ENCODE assay signal across 8 cellular contexts in the genomic region with DNA sequence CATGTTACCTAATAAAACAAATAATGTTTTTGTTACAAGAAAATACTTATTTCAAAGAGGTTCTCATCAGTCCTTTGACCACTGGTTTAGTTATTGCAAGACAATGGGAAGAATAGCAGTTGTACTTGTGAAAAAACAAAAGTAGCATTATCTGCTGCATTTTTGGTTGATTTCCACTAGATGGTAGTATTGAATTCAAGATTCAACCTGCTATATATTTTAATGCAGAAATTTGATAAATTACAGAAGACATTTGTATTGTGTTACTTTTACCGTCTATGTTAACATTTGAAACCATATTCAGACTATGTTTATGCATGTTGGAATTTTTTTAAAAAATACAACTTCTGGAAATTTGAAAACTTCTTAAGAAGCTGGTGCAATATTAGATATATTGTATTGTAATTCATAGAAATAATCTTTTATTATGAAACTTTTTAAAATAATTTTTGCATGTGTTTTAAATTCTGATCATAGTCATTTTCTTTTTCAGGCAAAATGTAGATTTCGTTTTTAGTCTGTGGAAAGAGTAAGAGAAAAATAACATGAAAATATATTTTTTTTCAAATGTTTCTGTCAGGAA. TPM values are rescaled to one million over a fixed set of nuclear protein-coding genes. Genes with fewer than 3 reads are reported as not detected.
DNase-seq lines count a peak whose midpoint lies in the region; ATAC-seq and TF ChIP-seq lines count a peak whose summit lies in the region.

No MANE protein-coding gene starts in this region.

- intact Hi-C loops in prostate gland (cut with DNase I): loop anchor here (5.0 to 10.0 kb wide), 3 partner anchors 416 to 959 kb away; a partner anchor contains a TSS

- H4K20me1 ChIP-seq in DND-41 (ENCODE audit: insufficient read depth, low read length): no peaks in the 10 kb centered on the region

- POLR2A ChIA-PET in activated CD4-positive, alpha-beta T cell treated with anti-CD3 and anti-CD28 coated beads, Interleukin-2, amount 10 ng/mL, durations not matched to agents 7 days and 5 days (lab: Charles Lee): no interaction called here

- no peaks in the 10 kb centered on the region for H3K27me3 Mint-ChIP-seq in activated naive CD8-positive, alpha-beta T cell treated with anti-CD3 and anti-CD28 coated beads for 36 hours
- peaks cover 8% of the 10 kb centered on the region for H3K27me3 Mint-ChIP-seq in activated CD4-positive, alpha-beta T cell treated with anti-CD3 and anti-CD28 coated beads, Interleukin-2, amount 10 ng/mL, durations not matched to agents 7 days and 5 days

- H3K27ac Mint-ChIP-seq in activated naive CD8-positive, alpha-beta T cell treated with anti-CD3 and anti-CD28 coated beads for 36 hours: no peak overlapping the region
- H3K27ac Mint-ChIP-seq in activated CD4-positive, alpha-beta T cell treated with anti-CD3 and anti-CD28 coated beads, Interleukin-2, amount 10 ng/mL, durations not matched to agents 7 days and 5 days: no peak overlapping the region

- no peaks in the 10 kb centered on the region for H3K9me3 ChIP-seq in DND-41 (ENCODE audit: insufficient read depth, low read length, severe bottlenecking)
- H3K9me3 ChIP-seq in prostate gland: no peaks in the 10 kb centered on the region

- H3K27ac ChIP-seq in DND-41 (ENCODE audit: low read length): no peak overlapping the region
- no peak overlapping the region for H3K27ac ChIP-seq in prostate gland

- no peak overlapping the region for H3K4me3 Mint-ChIP-seq in activated naive CD8-positive, alpha-beta T cell treated with anti-CD3 and anti-CD28 coated beads for 36 hours
- no peak overlapping the region for H3K4me3 Mint-ChIP-seq in activated CD4-positive, alpha-beta T cell treated with anti-CD3 and anti-CD28 coated beads, Interleukin-2, amount 10 ng/mL, durations not matched to agents 7 days and 5 days

- no peak overlapping the region for H3K9ac ChIP-seq in DND-41 (ENCODE audit: low read depth, low read length)

- H3K79me2 ChIP-seq in DND-41 (ENCODE audit: insufficient read depth, low read length): no peaks in the 10 kb centered on the region

- TF ChIP-seq CTCF in DND-41 (IDR thresholded peaks at IDR 0.05; ENCODE audit: borderline replicate concordance, extremely low read depth, low read length, poor library complexity, severe bottlenecking): peak; percentile 74
- peak in 1 of 4 experiments; percentile 50 for TF ChIP-seq CTCF in prostate gland (IDR thresholded peaks at IDR 0.05)

- H2AFZ ChIP-seq in DND-41 (ENCODE audit: low read depth, low read length): no peak overlapping the region

- no peak for DNase-seq in DND-41
- peak; percentile 2 for DNase-seq in HuH-7 (ENCODE audit: low spot score)
- DNase-seq in astrocyte of the hippocampus (ENCODE audit: low read depth, low spot score): peak; percentile 24
- peak; percentile 35 for DNase-seq in midbrain (lab: John Stamatoyannopoulos, UW)
- no peak for DNase-seq in activated naive CD8-positive, alpha-beta T cell treated with anti-CD3 and anti-CD28 coated beads for 36 hours
- no peak for DNase-seq in prostate gland (ENCODE audit: low spot score)
- DNase-seq in activated CD4-positive, alpha-beta T cell treated with anti-CD3 and anti-CD28 coated beads, Interleukin-2, amount 10 ng/mL, durations not matched to agents 7 days and 5 days: no peak

- H3K9me3 Mint-ChIP-seq in activated naive CD8-positive, alpha-beta T cell treated with anti-CD3 and anti-CD28 coated beads for 36 hours: no peaks in the 10 kb centered on the region
- H3K9me3 Mint-ChIP-seq in activated CD4-positive, alpha-beta T cell treated with anti-CD3 and anti-CD28 coated beads, Interleukin-2, amount 10 ng/mL, durations not matched to agents 7 days and 5 days: no peaks in the 10 kb centered on the region

- no peaks in the 10 kb centered on the region for H3K4me1 Mint-ChIP-seq in activated naive CD8-positive, alpha-beta T cell treated with anti-CD3 and anti-CD28 coated beads for 36 hours
- no peaks in the 10 kb centered on the region for H3K4me1 Mint-ChIP-seq in activated CD4-positive, alpha-beta T cell treated with anti-CD3 and anti-CD28 coated beads, Interleukin-2, amount 10 ng/mL, durations not matched to agents 7 days and 5 days

- H3K36me3 ChIP-seq in DND-41 (ENCODE audit: insufficient read depth, low read length) (no peaks in the 10 kb centered on the region), prostate gland (no peaks in the 10 kb centered on the region)

- no peak for TF ChIP-seq POLR2A in prostate gland (IDR thresholded peaks at IDR 0.05)

- no peaks in the 10 kb centered on the region for H3K36me3 Mint-ChIP-seq in activated naive CD8-positive, alpha-beta T cell treated with anti-CD3 and anti-CD28 coated beads for 36 hours
- H3K36me3 Mint-ChIP-seq in activated CD4-positive, alpha-beta T cell treated with anti-CD3 and anti-CD28 coated beads, Interleukin-2, amount 10 ng/mL, durations not matched to agents 7 days and 5 days (ENCODE audit: low read depth): no peaks in the 10 kb centered on the region

- no peak overlapping the region for H3K4me3 ChIP-seq in DND-41 (ENCODE audit: low read depth in 1 of 2, low read length in 2 of 2)
- no peak overlapping the region for H3K4me3 ChIP-seq in prostate gland

- ATAC-seq in DND-41 (ENCODE audit: insufficient read depth, low read depth) (peak; percentile 42; the same call in 1 of the 3 replicates), HG02610 (IDR thresholded peaks at IDR 0.05; ENCODE audit: unreplicated experiment) (no peak)

- CTCF ChIA-PET in activated CD4-positive, alpha-beta T cell treated with anti-CD3 and anti-CD28 coated beads, Interleukin-2, amount 10 ng/mL, durations not matched to agents 7 days and 5 days (lab: Charles Lee): no interaction called here

- H3K4me1 ChIP-seq in DND-41 (ENCODE audit: insufficient read depth, low read length): no peaks in the 10 kb centered on the region
- no peaks in the 10 kb centered on the region for H3K4me1 ChIP-seq in prostate gland (replicated peaks)

- H3K27me3 ChIP-seq in DND-41 (ENCODE audit: insufficient read depth, low read length, poor library complexity): no peaks in the 10 kb centered on the region
- H3K27me3 ChIP-seq in prostate gland (replicated peaks; ENCODE audit: insufficient read depth): no peaks in the 10 kb centered on the region

- no peak overlapping the region for H3K4me2 ChIP-seq in DND-41 (ENCODE audit: insufficient read depth, low read length)

- WGBS in prostate gland: 5% methylated on average over 2 of the region's 2 CpGs

RNA-seq across cellular contexts. Expression of a gene that starts 56.4 kb away (rescaled TPM):
- total RNA-seq in activated naive CD8-positive, alpha-beta T cell treated with anti-CD3 and anti-CD28 coated beads for 36 hours: 100 to 1,000 TPM; 165 to 166 TPM
- total RNA-seq in prostate gland: 10 to 100 TPM; 41.7 to 68.4 TPM
- 100 to 1,000 TPM; 154 to 186 TPM for total RNA-seq in activated CD4-positive, alpha-beta T cell treated with anti-CD3 and anti-CD28 coated beads, Interleukin-2, amount 10 ng/mL, durations not matched to agents 7 days and 5 days

Comparison
In these comparisons a context has a peak if more than half of its experiments do, and no peak if none do; other contexts are left out.
1. DNase-seq: peak in HuH-7 (single experiment), astrocyte of the hippocampus (single experiment) and midbrain (single experiment); none in DND-41 (single experiment), activated naive CD8-positive, alpha-beta T cell treated with anti-CD3 and anti-CD28 coated beads for 36 hours (single experiment), prostate gland (single experiment) and activated CD4-positive, alpha-beta T cell treated with anti-CD3 and anti-CD28 coated beads, Interleukin-2, amount 10 ng/mL, durations not matched to agents 7 days and 5 days (single experiment).